ENCODE assay signal across 26 cellular contexts in the genomic region with DNA sequence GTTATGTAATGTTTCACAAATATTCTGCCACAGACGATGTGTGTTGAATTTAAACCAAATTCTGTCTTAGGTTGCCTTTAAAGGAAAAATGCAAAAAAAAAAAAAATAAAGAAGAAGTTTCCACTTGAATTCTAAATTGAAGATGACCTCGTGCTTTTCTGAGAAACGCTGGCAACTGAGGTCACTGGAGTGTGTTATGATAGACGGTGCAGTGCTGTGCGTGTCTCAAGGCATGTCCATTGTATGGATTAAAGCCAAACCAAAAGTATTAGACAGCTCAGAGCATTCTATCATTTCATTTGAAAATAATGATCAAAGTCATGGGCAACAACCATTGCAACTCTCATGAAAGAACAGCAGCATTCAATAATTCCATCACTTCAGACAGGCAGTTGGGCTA.
"Had no signal": no experiment of that assay in that cellular context is flagged by ENCODE, and none has a peak within 500 bp of the region (broad histone marks: within the 10 kb centered on the region; RNA-seq: fewer than 3 reads in every experiment).

No MANE protein-coding gene starts in this region.

- DNase-seq: cerebellar nuclear complex; cortex of kidney; dorsolateral prefrontal cortex; effector CD8-positive, alpha-beta T cell; islet precursor cell; left cardiac atrium; left ventricle myocardium inferior; lower lobe of right lung; midbrain; naive B cell; occipital lobe; retina; right lobe of liver; spleen; stimulated activated CD4-positive, alpha-beta T cell treated with anti-CD3 and anti-CD28 coated beads, Interleukin-15, amount 100 ng/mL, for 24 hours; stimulated activated CD4-positive, alpha-beta T cell treated with anti-CD3 and anti-CD28 coated beads, Interleukin-1b, Interleukin-23, amount 100 ng/mL, for 48 hours; stimulated activated CD4-positive, alpha-beta T cell treated with anti-CD3 and anti-CD28 coated beads, Interleukin-4, amount 100 ng/mL, for 4 hours; stimulated activated naive B cell treated with anti-CD40 and anti-IgM and Interleukin-4, amounts not matched to agents 10 μg/mL and 1 μg/mL and 100 μg/mL, for 72 hours; stimulated activated naive CD8-positive, alpha-beta T cell treated with anti-CD3 and anti-CD28 coated beads, Interleukin-15, amount 100 ng/mL, for 72 hours; testis; transverse colon had no signal

- H3K9ac ChIP-seq: parathyroid adenoma had no signal

- H3K4me3 Mint-ChIP-seq: memory B cell; naive B cell; nephron; stimulated activated naive B cell treated with anti-CD40 and anti-IgM and Interleukin-4, amounts not matched to agents 10 μg/mL and 1 μg/mL and 100 μg/mL, for 72 hours; stimulated activated naive CD8-positive, alpha-beta T cell treated with anti-CD3 and anti-CD28 coated beads, Interleukin-15, amount 100 ng/mL, for 72 hours had no signal

- H3K4me3 ChIP-seq: dorsolateral prefrontal cortex, left ventricle myocardium inferior, lower lobe of right lung, prostate gland, right lobe of liver, spleen, testis, transverse colon had no signal

- H3K9me3 Mint-ChIP-seq: naive B cell; nephron; stimulated activated naive B cell treated with anti-CD40 and anti-IgM and Interleukin-4, amounts not matched to agents 10 μg/mL and 1 μg/mL and 100 μg/mL, for 72 hours; stimulated activated naive CD8-positive, alpha-beta T cell treated with anti-CD3 and anti-CD28 coated beads, Interleukin-15, amount 100 ng/mL, for 72 hours had no signal

- H3K27me3 ChIP-seq: dorsolateral prefrontal cortex, right lobe of liver, testis, transverse colon had no signal

- H3K4me1 ChIP-seq: left ventricle myocardium inferior, lower lobe of right lung, parathyroid adenoma, prostate gland, right lobe of liver, spleen, testis, transverse colon had no signal

- H3K27ac ChIP-seq: dorsolateral prefrontal cortex, left ventricle myocardium inferior, lower lobe of right lung, parathyroid adenoma, prostate gland, right lobe of liver, spleen, testis, transverse colon had no signal

- H3K36me3 Mint-ChIP-seq: memory B cell; naive B cell; stimulated activated naive B cell treated with anti-CD40 and anti-IgM and Interleukin-4, amounts not matched to agents 10 μg/mL and 1 μg/mL and 100 μg/mL, for 72 hours had no signal

- H2AFZ ChIP-seq: parathyroid adenoma had no signal

- H3K4me1 Mint-ChIP-seq: memory B cell; naive B cell; nephron; stimulated activated naive B cell treated with anti-CD40 and anti-IgM and Interleukin-4, amounts not matched to agents 10 μg/mL and 1 μg/mL and 100 μg/mL, for 72 hours; stimulated activated naive CD8-positive, alpha-beta T cell treated with anti-CD3 and anti-CD28 coated beads, Interleukin-15, amount 100 ng/mL, for 72 hours had no signal

- H3K9me3 ChIP-seq: left ventricle myocardium inferior, lower lobe of right lung, prostate gland, right lobe of liver, spleen, testis, transverse colon had no signal

- H3K27ac Mint-ChIP-seq: memory B cell; naive B cell; nephron; stimulated activated naive B cell treated with anti-CD40 and anti-IgM and Interleukin-4, amounts not matched to agents 10 μg/mL and 1 μg/mL and 100 μg/mL, for 72 hours; stimulated activated naive CD8-positive, alpha-beta T cell treated with anti-CD3 and anti-CD28 coated beads, Interleukin-15, amount 100 ng/mL, for 72 hours had no signal

- H3K27me3 Mint-ChIP-seq: naive B cell; stimulated activated naive B cell treated with anti-CD40 and anti-IgM and Interleukin-4, amounts not matched to agents 10 μg/mL and 1 μg/mL and 100 μg/mL, for 72 hours; stimulated activated naive CD8-positive, alpha-beta T cell treated with anti-CD3 and anti-CD28 coated beads, Interleukin-15, amount 100 ng/mL, for 72 hours had no signal

- ATAC-seq: esophagus mucosa; left cardiac atrium; lower lobe of right lung; right lobe of liver; stimulated activated naive B cell treated with anti-CD40 and anti-IgM and Interleukin-4, amounts not matched to agents 10 μg/mL and 1 μg/mL and 100 μg/mL, for 72 hours; stimulated activated naive CD8-positive, alpha-beta T cell treated with anti-CD3 and anti-CD28 coated beads, Interleukin-15, amount 100 ng/mL, for 72 hours had no signal

- H3K36me3 ChIP-seq: left ventricle myocardium inferior, lower lobe of right lung, prostate gland, right lobe of liver, spleen, transverse colon had no signal
